In the genomic region with DNA sequence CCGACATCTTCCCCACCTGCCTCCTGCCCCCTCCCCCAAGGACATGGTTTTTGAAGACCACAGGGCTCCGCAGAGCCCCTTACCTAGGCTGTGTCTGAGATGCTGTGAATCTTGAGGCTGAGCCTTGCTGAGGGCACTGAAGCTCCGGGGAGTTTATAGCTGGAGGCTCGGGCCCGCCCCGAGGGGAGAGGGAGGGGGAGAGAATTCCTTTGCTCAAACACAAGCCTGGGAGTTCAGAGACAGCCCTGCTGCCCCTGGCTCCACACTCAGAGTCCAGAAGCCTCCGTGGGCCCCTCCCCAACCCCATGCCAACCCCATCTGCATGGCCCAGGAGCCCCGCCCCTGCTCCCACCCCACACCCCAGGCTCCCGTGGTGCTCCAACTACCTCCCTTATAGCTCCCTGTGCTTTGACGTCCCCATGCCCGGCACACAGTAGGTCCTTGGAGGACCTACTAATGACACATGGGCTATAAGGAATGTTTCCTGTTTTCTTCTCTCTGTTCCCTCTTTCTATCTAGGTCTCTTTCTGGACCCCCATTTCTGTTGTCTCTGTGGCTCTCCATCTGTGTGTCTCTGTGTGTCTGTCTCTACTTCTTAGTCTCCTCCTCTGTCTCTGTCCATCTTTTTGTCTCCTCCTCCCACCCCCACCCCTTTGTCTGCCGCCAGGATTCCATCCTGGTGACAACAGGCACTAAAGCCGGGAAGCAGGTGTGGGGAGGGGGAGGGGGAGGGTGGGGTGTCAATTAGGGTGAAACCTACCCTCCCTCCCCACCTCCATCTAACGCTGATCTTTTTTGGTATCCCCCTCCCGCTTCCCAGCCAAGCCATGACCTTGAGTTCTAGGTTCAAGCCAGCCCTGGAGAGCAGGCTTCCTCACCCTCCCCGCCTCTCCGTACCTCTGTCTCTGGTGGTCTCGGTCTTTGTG, we compare ENCODE assay signal across 13 cellular contexts. TPM values are rescaled to one million over a fixed set of nuclear protein-coding genes. Genes with fewer than 3 reads are reported as not detected.
A peak's percentile ranks its signal among the peaks of the same experiment; 100 is the strongest.
DNase-seq lines count a peak whose midpoint lies in the region; ATAC-seq and TF ChIP-seq lines count a peak whose summit lies in the region.
"Had no signal": no experiment of that assay in that cellular context is flagged by ENCODE, and none has a peak within 500 bp of the region (broad histone marks: within the 10 kb centered on the region; RNA-seq: fewer than 3 reads in every experiment).

Gene TNNT1 (minus strand): TSS at position 129 of the 926 bp plus-strand sequence. CDS start 2,049 bp downstream, outside the sequence.

- H4K20me1 ChIP-seq in PC-3 (ENCODE audit: low read length) (no peaks in the 10 kb centered on the region), osteoblast (ENCODE audit: insufficient read depth, low read length) (no peaks in the 10 kb centered on the region)

- POLR2A ChIA-PET in PC-3 (lab: Charles Lee; ENCODE audit: unreplicated experiment), result no interaction called here

- H3K4me1 ChIP-seq in PC-3 (ENCODE audit: insufficient read depth, low read length) (peaks cover 6% of the 10 kb centered on the region; the same call in 1 of the 2 replicates), cardiac muscle cell (ENCODE audit: low read depth) (peaks cover 5% of the 10 kb centered on the region), osteoblast (ENCODE audit: insufficient read depth, low read length) (no peaks in the 10 kb centered on the region)

- TF ChIP-seq CTCF in PC-3 (conservative IDR thresholded peaks at IDR 0.05; ENCODE audit: low read depth, low read length), result no peak
- no peak for TF ChIP-seq CTCF in cardiac muscle cell (IDR thresholded peaks at IDR 0.05; ENCODE audit: low read depth, low read length)
- TF ChIP-seq CTCF in osteoblast (IDR thresholded peaks at IDR 0.05; ENCODE audit: extremely low read depth, low read depth, low read length), result no peak

- intact Hi-C loops in PC-3 (cut with micrococcal nuclease), result no loop called here

- no peaks in the 10 kb centered on the region for H3K9me2 ChIP-seq in PC-3 (replicated peaks; ENCODE audit: low read length)

- H3K4me3 ChIP-seq in PC-3 (ENCODE audit: low read length) (no peak within 1 kb of the TSS), cardiac muscle cell (no peak within 1 kb of the TSS), osteoblast (ENCODE audit: insufficient read depth, low read length) (no peak within 1 kb of the TSS)
- H3K4me3 ChIP-seq: stomach had no signal

- no peak within 1 kb of the TSS for H3K9ac ChIP-seq in PC-3 (ENCODE audit: low read length)

- H3K4me2 ChIP-seq in PC-3 (ENCODE audit: low read length), result no peak within 1 kb of the TSS
- H3K4me2 ChIP-seq in osteoblast (ENCODE audit: insufficient read depth, low read length), result no peak within 1 kb of the TSS

- no peak within 1 kb of the TSS for H2AFZ ChIP-seq in PC-3 (ENCODE audit: low read length)
- H2AFZ ChIP-seq in osteoblast (ENCODE audit: low read length), result no peak within 1 kb of the TSS

- H3K79me2 ChIP-seq in PC-3 (ENCODE audit: low read length) (0 out of 2 replicates have a peak, but pooled peaks cover 3% of the 10 kb centered on the region), osteoblast (ENCODE audit: insufficient read depth, low read length) (no peaks in the 10 kb centered on the region)

- H3K36me3 ChIP-seq in PC-3 (ENCODE audit: low read depth, low read length) (no peaks in the 10 kb centered on the region), cardiac muscle cell (no peaks in the 10 kb centered on the region), osteoblast (ENCODE audit: insufficient read depth, low read length) (no peaks in the 10 kb centered on the region)
- H3K36me3 ChIP-seq: stomach had no signal

- H3K27ac ChIP-seq in PC-3 (ENCODE audit: low read length) (no peak within 1 kb of the TSS), cardiac muscle cell (no peak within 1 kb of the TSS), osteoblast (ENCODE audit: low read depth, low read length) (no peak within 1 kb of the TSS)
- H3K27ac ChIP-seq: stomach had no signal

- in situ Hi-C loops in G401 (cut with HindIII; ENCODE audit: low sequenced_read_pairs), result no loop called here

- ATAC-seq in PC-3, result no peak
- ATAC-seq in GM19023 (IDR thresholded peaks at IDR 0.05; ENCODE audit: unreplicated experiment), result no peak
- no peak for ATAC-seq in GM18502 (IDR thresholded peaks at IDR 0.05; ENCODE audit: poor library complexity, unreplicated experiment)

- DNase-seq in G401 (ENCODE audit: low spot score), result no peak
- DNase-seq in PC-3, result peak; percentile 25
- peak in 1 of 2 donors; percentile 51 for DNase-seq in cardiac muscle cell (ENCODE audit: low read depth in 1 of 2, low spot score in 1 of 2)
- DNase-seq in osteoblast (ENCODE audit: insufficient read length, low spot score, missing footprints), result peak; percentile 77
- no peak for DNase-seq in cerebellar cortex (ENCODE audit: low spot score)
- DNase-seq in activated naive CD4-positive, alpha-beta T cell treated with Interleukin-2 at 50 U/mL for 16 hours, result no peak
- DNase-seq: activated CD4-positive, alpha-beta T cell treated with anti-CD3 and anti-CD28 coated beads, Interleukin-2, amount 10 ng/mL, durations not matched to agents 7 days and 5 days; activated gamma-delta T cell; hypothalamus; NCI-H2171 treated with DMSO at 0.1 percent for 48 hours; stomach had no signal

- CTCF ChIA-PET in PC-3 (lab: Charles Lee), result interaction anchor here (0.5 to 1.0 kb wide), 2 partner anchors 12 to 108 kb away, joined by 3 to 4 read pairs; no protein-coding TSS in a partner anchor

- H3K9me3 ChIP-seq in PC-3 (ENCODE audit: low read length), result no peaks in the 10 kb centered on the region
- no peaks in the 10 kb centered on the region for H3K9me3 ChIP-seq in cardiac muscle cell (ENCODE audit: low read depth)
- H3K9me3 ChIP-seq in osteoblast (ENCODE audit: low read depth, low read length), result no peaks in the 10 kb centered on the region
- H3K9me3 ChIP-seq: stomach had no signal

- BruUV-seq in PC-3 (replicated peaks; lab: Mats Ljungman, UMichigan), result no TSS peak

- peaks cover 5% of the 10 kb centered on the region for H3F3A ChIP-seq in PC-3 (ENCODE audit: low read length, unreplicated experiment)

- H3K27me3 ChIP-seq in PC-3 (ENCODE audit: low read length), result no peaks in the 10 kb centered on the region
- H3K27me3 ChIP-seq in cardiac muscle cell, result peaks cover 9% of the 10 kb centered on the region
- H3K27me3 ChIP-seq in osteoblast (ENCODE audit: insufficient read depth, low read length), result peaks cover 37% of the 10 kb centered on the region

RNA-seq across cellular contexts. Expression of gene TNNT1, which starts in this region (rescaled TPM):
- total RNA-seq in G401 (2014; rRNA removed; shearing (Covaris generic)), result 423 and 463 TPM in 2 replicates
- total RNA-seq in PC-3 (2014; rRNA removed) (266 and 317 TPM in 2 replicates), cardiac muscle cell (16.1 and 25.0 TPM in 2 replicates), osteoblast (0.29 TPM in 1 of 2 replicates, not detected in the other)
- 34.7 and 35.5 TPM in 2 replicates for polyA plus RNA-seq in cardiac muscle cell

Comparison
In these comparisons a context has a peak if more than half of its experiments do, and no peak if none do; other contexts are left out.
1. RNA of gene TNNT1 (total RNA-seq): 423 to 463 TPM in G401, 266 to 317 TPM in PC-3 and 16.1 to 25.0 TPM in cardiac muscle cell; 0.29 TPM in osteoblast; every median in the first group is over 10 times any median in the second.
2. RNA of gene TNNT1 (total RNA-seq): 423 to 463 TPM in G401 and 266 to 317 TPM in PC-3; 16.1 to 25.0 TPM in cardiac muscle cell; every median in the first group is over 10 times any median in the second.
3. Peak in DNase-seq in osteoblast; RNA of the gene not detected or under 1 TPM.